Comparison of ENCODE assay signal across 26 cellular contexts in the genomic region with DNA sequence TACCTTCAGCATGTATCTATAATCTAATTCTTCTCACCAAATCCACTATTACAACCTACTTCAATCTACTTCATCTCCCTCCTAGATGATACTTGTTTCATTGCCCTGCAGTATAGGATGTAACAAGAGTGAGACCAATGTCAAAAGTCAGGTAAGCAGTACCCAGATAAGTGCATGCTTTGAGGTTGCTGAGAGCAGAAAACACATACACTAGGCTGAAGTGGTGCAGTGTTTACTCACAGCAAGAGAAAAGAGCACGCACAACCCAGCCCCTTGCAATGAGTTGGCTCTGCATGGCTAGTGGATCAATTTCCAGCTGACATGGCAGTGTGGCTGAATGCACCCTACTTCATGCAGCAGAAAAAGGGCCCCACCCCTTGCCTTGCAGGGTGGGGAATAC.
"Had no signal": no experiment of that assay in that cellular context is flagged by ENCODE, and none has a peak within 500 bp of the region (broad histone marks: within the 10 kb centered on the region; RNA-seq: fewer than 3 reads in every experiment).

No MANE protein-coding gene starts in this region.

- H3K4me3 Mint-ChIP-seq: activated CD8-positive, alpha-beta T cell treated with anti-CD3 and anti-CD28 coated beads for 36 hours; activated naive CD4-positive, alpha-beta T cell treated with anti-CD3 and anti-CD28 coated beads, Interleukin-2, amount 10 ng/mL, durations not matched to agents 7 days and 5 days; activated naive CD8-positive, alpha-beta T cell treated with anti-CD3 and anti-CD28 coated beads for 36 hours; activated T-cell treated with anti-CD3 and anti-CD28 coated beads, Interleukin-2, amount 50 U/mL, for 72 hours had no signal

- ATAC-seq: activated CD4-positive, CD25-positive, alpha-beta regulatory T cell treated with anti-CD3 and anti-CD28 coated beads, Interleukin-2, amount 50 U/mL, for 24 hours; activated CD8-positive, alpha-beta T cell treated with anti-CD3 and anti-CD28 coated beads for 36 hours; activated T-cell treated with anti-CD3 and anti-CD28 coated beads, Interleukin-2, amount 50 U/mL, for 72 hours; Panc1; SK-N-SH treated with all-trans-retinoic acid at 6 μM for 48 hours had no signal

- H3K27ac Mint-ChIP-seq: activated CD8-positive, alpha-beta T cell treated with anti-CD3 and anti-CD28 coated beads for 36 hours; activated naive CD4-positive, alpha-beta T cell treated with anti-CD3 and anti-CD28 coated beads, Interleukin-2, amount 10 ng/mL, durations not matched to agents 7 days and 5 days; activated naive CD8-positive, alpha-beta T cell treated with anti-CD3 and anti-CD28 coated beads for 36 hours; activated T-cell treated with anti-CD3 and anti-CD28 coated beads, Interleukin-2, amount 50 U/mL, for 72 hours; activated T-helper 2 cell treated with anti-CD3 and anti-CD28 coated beads, Interferon-gamma antibody, Interleukin-2, Interleukin-4, amounts not matched to agents 10 μg/mL and 5 μg/mL and 100 μg/mL, durations not matched to agents 14 hours and 24 hours and 36 hours had no signal

- DNase-seq: activated CD4-positive, alpha-beta T cell treated with anti-CD3 and anti-CD28 coated beads for 4 hours; activated CD8-positive, alpha-beta memory T cell treated with anti-CD3 and anti-CD28 coated beads, Interleukin-2, amount 50 U/mL, for 4 hours; activated CD8-positive, alpha-beta T cell treated with anti-CD3 and anti-CD28 coated beads for 36 hours; activated gamma-delta T cell treated with Interleukin-2 at 50 U/mL for 16 hours; activated naive CD4-positive, alpha-beta T cell treated with anti-CD3 and anti-CD28 coated beads, Interleukin-2, amount 10 ng/mL, durations not matched to agents 7 days and 5 days; activated naive CD8-positive, alpha-beta T cell treated with anti-CD3 and anti-CD28 coated beads for 36 hours; activated T-cell treated with anti-CD3 and anti-CD28 coated beads, Interleukin-2, amount 50 U/mL, for 72 hours; brain microvascular endothelial cell; MG63; MV-4-11; NCI-H1092 treated with DMSO at 0.1 percent for 48 hours; NCI-H146; NCI-H2081; NCI-H2171 treated with DMSO at 0.1 percent for 48 hours; NCI-H226; NCI-H524 treated with DMSO at 0.1 percent for 48 hours; NK-92 treated with Interleukin-12 subunit alpha and Interleukin-12 subunit beta, amount 100 ng/mL, for 24 hours; OCI-M1; SHP77; SW 1271 had no signal

- H3K36me3 Mint-ChIP-seq: activated naive CD4-positive, alpha-beta T cell treated with anti-CD3 and anti-CD28 coated beads, Interleukin-2, amount 10 ng/mL, durations not matched to agents 7 days and 5 days; activated naive CD8-positive, alpha-beta T cell treated with anti-CD3 and anti-CD28 coated beads for 36 hours had no signal

- H3K4me1 Mint-ChIP-seq: activated naive CD4-positive, alpha-beta T cell treated with anti-CD3 and anti-CD28 coated beads, Interleukin-2, amount 10 ng/mL, durations not matched to agents 7 days and 5 days; activated naive CD8-positive, alpha-beta T cell treated with anti-CD3 and anti-CD28 coated beads for 36 hours had no signal

- H3K27ac ChIP-seq: brain microvascular endothelial cell, cardiac muscle cell, SJSA1 had no signal

- H3K27me3 Mint-ChIP-seq: activated CD8-positive, alpha-beta T cell treated with anti-CD3 and anti-CD28 coated beads for 36 hours; activated naive CD4-positive, alpha-beta T cell treated with anti-CD3 and anti-CD28 coated beads, Interleukin-2, amount 10 ng/mL, durations not matched to agents 7 days and 5 days; activated naive CD8-positive, alpha-beta T cell treated with anti-CD3 and anti-CD28 coated beads for 36 hours had no signal
